16 cellular contexts compared by ENCODE assay signal in genomic region chr19:16921766-16922591, GRCh38. TPM values are rescaled to one million over a fixed set of nuclear protein-coding genes. Genes with fewer than 3 reads are reported as not detected.
DNase-seq lines count a peak whose midpoint lies in the region; ATAC-seq and TF ChIP-seq lines count a peak whose summit lies in the region.
"Had no signal": no experiment of that assay in that cellular context is flagged by ENCODE, and none has a peak within 500 bp of the region (broad histone marks: within the 10 kb centered on the region; RNA-seq: fewer than 3 reads in every experiment).

No MANE protein-coding gene starts in this region.

- ATAC-seq in PC-3 (no peak), foreskin keratinocyte (no peak), GM21526 (IDR thresholded peaks at IDR 0.05; ENCODE audit: low FRiP score, unreplicated experiment) (no peak)

- no peak overlapping the region for H2BK12ac ChIP-seq in H9 (ENCODE audit: insufficient read length, low read depth, low read length)

- no peaks in the 10 kb centered on the region for H3K9me3 ChIP-seq in H9 (ENCODE audit: control insufficient read depth, low read depth, low read length)
- no peaks in the 10 kb centered on the region for H3K9me3 ChIP-seq in PC-3 (ENCODE audit: low read length)

- no peaks in the 10 kb centered on the region for H3K27me3 ChIP-seq in H9 (ENCODE audit: insufficient read depth, low read length)
- no peaks in the 10 kb centered on the region for H3K27me3 ChIP-seq in PC-3 (ENCODE audit: low read length)
- H3K27me3 ChIP-seq in foreskin keratinocyte: no peaks in the 10 kb centered on the region
- H3K27me3 ChIP-seq: BLaER1 treated with 17β-estradiol and CSF1 and Interleukin-3, amounts not matched to agents 10 nM and 100 nM had no signal

- no peak overlapping the region for H2AK5ac ChIP-seq in H9 (ENCODE audit: insufficient read length, low read length)

- H3F3A ChIP-seq in PC-3 (ENCODE audit: low read length, unreplicated experiment): no peaks in the 10 kb centered on the region

- CTCF ChIA-PET in PC-3 (lab: Charles Lee): no interaction called here

- no peak overlapping the region for H3K18ac ChIP-seq in H9 (ENCODE audit: insufficient read length, low read depth, low read length)

- peaks cover 3 to 24% (median 12%) of the 10 kb centered on the region in 3 experiments; a peak in 6 of 7 replicates for H3K36me3 Mint-ChIP-seq in H9 (ENCODE audit: insufficient read depth in 1 of 3, low read depth in 3 of 3)

- TF ChIP-seq CTCF in H9 (conservative IDR thresholded peaks at IDR 0.05): no peak
- no peak for TF ChIP-seq CTCF in PC-3 (conservative IDR thresholded peaks at IDR 0.05; ENCODE audit: low read depth, low read length)
- no peak for TF ChIP-seq CTCF in foreskin keratinocyte (conservative IDR thresholded peaks at IDR 0.05)

- no peak overlapping the region for H3K56ac ChIP-seq in H9 (ENCODE audit: insufficient read length, low read depth, low read length)

- H2AFZ ChIP-seq in H9 (ENCODE audit: low read length) (no peak overlapping the region), PC-3 (ENCODE audit: low read length) (no peak overlapping the region)

- no peak overlapping the region for H3K4me2 ChIP-seq in H9 (ENCODE audit: insufficient read depth, insufficient read length, low read length)
- H3K4me2 ChIP-seq in PC-3 (ENCODE audit: low read length): no peak overlapping the region
- H3K4me2 ChIP-seq: BLaER1 treated with 17β-estradiol and CSF1 and Interleukin-3, amounts not matched to agents 10 nM and 100 nM had no signal

- H3K23me2 ChIP-seq in H9 (ENCODE audit: insufficient read length, low read depth, low read length, poor library complexity, severe bottlenecking): no peaks in the 10 kb centered on the region

- DNase-seq in H9: no peak
- DNase-seq in PC-3: no peak
- no peak for DNase-seq in foreskin keratinocyte
- DNase-seq in posterior vena cava (ENCODE audit: low spot score): peak; percentile 68
- DNase-seq in inferior parietal cortex (ENCODE audit: extremely low spot score): no peak
- DNase-seq in activated T-cell treated with anti-CD3 and anti-CD28 coated beads, Interleukin-2, amount 50 U/mL, for 1 hour: no peak
- DNase-seq: HCEC 1CT, KBM-7, NCI-H1048, NCI-H2107, NCI-H226, NCI-H526 treated with DMSO at 0.1 percent for 48 hours, SHP77 treated with DMSO at 0.1 percent for 48 hours had no signal

- WGBS in H9 (ENCODE audit: extremely low coverage, insufficient read length, low lambda C conversion rate): no CpG with 5 or more reads among the region's 21 CpGs

- no peak overlapping the region for H3K4ac ChIP-seq in H9 (ENCODE audit: low read depth, low read length)

- POLR2A ChIA-PET in PC-3 (lab: Charles Lee; ENCODE audit: unreplicated experiment): no interaction called here

- H3K14ac ChIP-seq in H9 (ENCODE audit: insufficient read depth, low read length): no peak overlapping the region

- no peak overlapping the region for H3K4me3 ChIP-seq in PC-3 (ENCODE audit: low read length)
- H3K4me3 ChIP-seq: BLaER1 treated with 17β-estradiol and CSF1 and Interleukin-3, amounts not matched to agents 10 nM and 100 nM had no signal

- H4K5ac ChIP-seq in H9 (ENCODE audit: insufficient read length, low read depth, low read length): no peak overlapping the region

- H3K36me3 ChIP-seq in PC-3 (ENCODE audit: low read depth, low read length): no peaks in the 10 kb centered on the region

- H4K20me1 ChIP-seq in H9 (ENCODE audit: control insufficient read depth, insufficient read depth, insufficient read length) (no peaks in the 10 kb centered on the region), PC-3 (ENCODE audit: low read length) (no peaks in the 10 kb centered on the region)
- H4K20me1 ChIP-seq: BLaER1 treated with 17β-estradiol and CSF1 and Interleukin-3, amounts not matched to agents 10 nM and 100 nM had no signal

- H3K27me3 Mint-ChIP-seq in H9 (ENCODE audit: low read depth): peaks cover 3% of the 10 kb centered on the region; the same call in 1 of the 2 replicates

- no peak overlapping the region for H3K4me3 Mint-ChIP-seq in H9

- H3K9ac ChIP-seq in H9 (ENCODE audit: extremely low read depth, insufficient read length, low read length) (no peak overlapping the region), PC-3 (ENCODE audit: low read length) (no peak overlapping the region)
- H3K9ac ChIP-seq: BLaER1 treated with 17β-estradiol and CSF1 and Interleukin-3, amounts not matched to agents 10 nM and 100 nM had no signal

- H4K8ac ChIP-seq in H9 (replicated peaks; ENCODE audit: insufficient read length, low read depth, low read length): no peak overlapping the region

- no peak overlapping the region for H2BK120ac ChIP-seq in H9 (ENCODE audit: low read depth, low read length, poor library complexity, severe bottlenecking)

- H3K79me2 ChIP-seq in H9 (ENCODE audit: insufficient read depth, low read length): no peaks in the 10 kb centered on the region
- no peaks in the 10 kb centered on the region for H3K79me2 ChIP-seq in PC-3 (ENCODE audit: low read length)

- intact Hi-C loops in PC-3 (cut with micrococcal nuclease): no loop called here
- intact Hi-C loops in posterior vena cava (cut with DNase I): no loop called here

- no peaks in the 10 kb centered on the region for H3K9me2 ChIP-seq in PC-3 (replicated peaks; ENCODE audit: low read length)

- no peak overlapping the region for H3K27ac ChIP-seq in H9 (ENCODE audit: insufficient read length, low read depth, low read length)
- 0 out of 2 replicates have a peak overlapping the region, but pooled peaks have one; percentile 79 for H3K27ac ChIP-seq in PC-3 (ENCODE audit: low read length)
- H3K27ac ChIP-seq in foreskin keratinocyte: peak overlapping the region; percentile 83
- H3K27ac ChIP-seq: BLaER1 treated with 17β-estradiol and CSF1 and Interleukin-3, amounts not matched to agents 10 nM and 100 nM had no signal

- H4K91ac ChIP-seq in H9 (ENCODE audit: insufficient read length, low read depth, low read length): no peak overlapping the region

- H3K9me3 Mint-ChIP-seq in H9: peaks cover 8 to 22% of the 10 kb centered on the region in 2 experiments; a peak in 4 of 5 replicates

- no peaks in the 10 kb centered on the region for H3K4me1 Mint-ChIP-seq in H9

- no peaks in the 10 kb centered on the region for H3K79me1 ChIP-seq in H9 (ENCODE audit: insufficient read depth, low read depth, low read length, poor library complexity, severe bottlenecking)

- H2BK5ac ChIP-seq in H9 (ENCODE audit: insufficient read length, low read length): no peak overlapping the region

- no peak overlapping the region for H3T11ph ChIP-seq in H9 (ENCODE audit: low read length)

- no peak overlapping the region for H2BK20ac ChIP-seq in H9 (ENCODE audit: low read depth, low read length, poor library complexity, severe bottlenecking)

- H2BK15ac ChIP-seq in H9 (ENCODE audit: low read depth, low read length): no peak overlapping the region

- H3K27ac Mint-ChIP-seq in H9: peak overlapping the region in 2 of 3 experiments; percentile 25 to 53; a peak in 3 of 7 replicates

- H3K23ac ChIP-seq in H9 (ENCODE audit: insufficient read length, low read depth, low read length): no peak overlapping the region

- H3K4me1 ChIP-seq in H9 (ENCODE audit: insufficient read depth, low read length): no peaks in the 10 kb centered on the region
- H3K4me1 ChIP-seq in PC-3 (ENCODE audit: insufficient read depth, low read length): peaks cover 12% of the 10 kb centered on the region
- no peaks in the 10 kb centered on the region for H3K4me1 ChIP-seq in foreskin keratinocyte
- H3K4me1 ChIP-seq: BLaER1 treated with 17β-estradiol and CSF1 and Interleukin-3, amounts not matched to agents 10 nM and 100 nM had no signal

- no TSS peak for BruUV-seq in PC-3 (replicated peaks; lab: Mats Ljungman, UMichigan)

RNA-seq across cellular contexts. Expression of gene F2RL3, which starts 33.2 kb away (rescaled TPM):
- total RNA-seq in H9 (2021): not detected in 2 replicates
- 0.07 and 0.23 TPM in 2 replicates for total RNA-seq in PC-3 (2014; rRNA removed)
- total RNA-seq in foreskin keratinocyte: not detected in 2 replicates
- polyA plus RNA-seq in foreskin keratinocyte: not detected in 2 replicates
- 1 to 10 TPM; 1.2 to 4.6 TPM for total RNA-seq in posterior vena cava
- total RNA-seq: HT1080 had no signal
